ENCODE assay signal across 23 cellular contexts in genomic region chr11:83009999-83010398, GRCh38.
DNase-seq lines count a peak whose midpoint lies in the region; ATAC-seq and TF ChIP-seq lines count a peak whose summit lies in the region.
"Had no signal": no experiment of that assay in that cellular context is flagged by ENCODE, and none has a peak within 500 bp of the region (broad histone marks: within the 10 kb centered on the region; RNA-seq: fewer than 3 reads in every experiment).

No MANE protein-coding gene starts in this region.

- H3K9me3 ChIP-seq in left ventricle myocardium inferior (replicated peaks) = no peaks in the 10 kb centered on the region
- H3K9me3 ChIP-seq: SJSA1 had no signal

- DNase-seq in left ventricle myocardium inferior (no peak), left cardiac atrium (no peak), progenitor cell of endocrine pancreas (ENCODE audit: low spot score, unreplicated experiment) (no peak), type B pancreatic cell (ENCODE audit: extremely low spot score, unreplicated experiment) (no peak), cerebellar nuclear complex (lab: John Stamatoyannopoulos, UW) (no peak), DMS53 treated with DMSO at 0.1 percent for 48 hours (lab: John Stamatoyannopoulos, UW; ENCODE audit: unreplicated experiment) (no peak)
- DNase-seq: 8988T, GM23248, H9, HFFc6, MV-4-11, NCI-H1105 treated with DMSO at 0.1 percent for 48 hours, NCI-H1694, NCI-H2081, NCI-H2171 treated with DMSO at 0.1 percent for 48 hours, NCI-H526, OCI-M1 had no signal

- no peak for ATAC-seq in left cardiac atrium
- no peak for ATAC-seq in GM21825 (IDR thresholded peaks at IDR 0.05; ENCODE audit: unreplicated experiment)

- H3K27ac ChIP-seq in left ventricle myocardium inferior (replicated peaks) = peak overlapping the region; percentile 7
- H3K27ac ChIP-seq in layer of hippocampus (ENCODE audit: low read depth, low read length) = peak overlapping the region; percentile 30
- H3K27ac ChIP-seq: C4-2B, GM23248, HL-60, KMS-11, SJSA1 had no signal

- TF ChIP-seq CTCF in left ventricle myocardium inferior (IDR thresholded peaks at IDR 0.05; ENCODE audit: borderline replicate concordance) (no peak), progenitor cell of endocrine pancreas (IDR thresholded peaks at IDR 0.05; ENCODE audit: unreplicated experiment) (no peak), type B pancreatic cell (conservative IDR thresholded peaks at IDR 0.05) (no peak)

- H3K4me3 Mint-ChIP-seq in progenitor cell of endocrine pancreas (ENCODE audit: low read depth) (no peak overlapping the region), type B pancreatic cell (no peak overlapping the region)
- H3K4me3 Mint-ChIP-seq: H9, HFFc6 had no signal

- H3K9me3 Mint-ChIP-seq in progenitor cell of endocrine pancreas (ENCODE audit: low read depth) (no peaks in the 10 kb centered on the region), type B pancreatic cell (peaks cover 1% of the 10 kb centered on the region)
- H3K9me3 Mint-ChIP-seq: H9, HFFc6 had no signal

- no peaks in the 10 kb centered on the region for H3K36me3 ChIP-seq in left ventricle myocardium inferior
- H3K36me3 ChIP-seq: SJSA1 had no signal

- H3K27ac Mint-ChIP-seq in progenitor cell of endocrine pancreas (peak overlapping the region; percentile 67), type B pancreatic cell (peak overlapping the region; percentile 13)
- H3K27ac Mint-ChIP-seq: HFFc6 had no signal

- H3K4me1 Mint-ChIP-seq in progenitor cell of endocrine pancreas (ENCODE audit: low read depth) (peaks cover 23% of the 10 kb centered on the region), type B pancreatic cell (ENCODE audit: unreplicated experiment) (peaks cover 23% of the 10 kb centered on the region)

- H3K27me3 ChIP-seq in left ventricle myocardium inferior (ENCODE audit: low read depth) (no peaks in the 10 kb centered on the region), layer of hippocampus (ENCODE audit: control insufficient read depth, insufficient read depth, low read length) (no peaks in the 10 kb centered on the region)
- H3K27me3 ChIP-seq: SJSA1 had no signal

- no peak overlapping the region for H3K4me3 ChIP-seq in left ventricle myocardium inferior
- H3K4me3 ChIP-seq: GM23248, SJSA1 had no signal

- H3K4me1 ChIP-seq in left ventricle myocardium inferior = peaks cover 93% of the 10 kb centered on the region

- no peaks in the 10 kb centered on the region for H3K36me3 Mint-ChIP-seq in progenitor cell of endocrine pancreas (ENCODE audit: insufficient read depth)
- no peaks in the 10 kb centered on the region for H3K36me3 Mint-ChIP-seq in type B pancreatic cell

- H3K27me3 Mint-ChIP-seq in progenitor cell of endocrine pancreas (no peaks in the 10 kb centered on the region), type B pancreatic cell (peaks cover 2% of the 10 kb centered on the region)

- intact Hi-C loops in left ventricle myocardium inferior (cut with micrococcal nuclease) (loop anchor here (10.0 kb wide), 1 partner anchor 55 kb away; no protein-coding TSS in a partner anchor), left cardiac atrium (cut with DNase I) (no loop called here)
